8 cellular contexts compared by ENCODE assay signal in genomic region chr9:81690251-81690851, GRCh38. TPM values are rescaled to one million over a fixed set of nuclear protein-coding genes. Genes with fewer than 3 reads are reported as not detected.
DNase-seq lines count a peak whose midpoint lies in the region; ATAC-seq and TF ChIP-seq lines count a peak whose summit lies in the region.

No MANE protein-coding gene starts in this region.

- H3K27me3 Mint-ChIP-seq in activated CD8-positive, alpha-beta memory T cell treated with anti-CD3 and anti-CD28 coated beads, Interleukin-2, amount 10 ng/mL, durations not matched to agents 7 days and 5 days: peaks cover 20% of the 10 kb centered on the region
- peaks cover 0 to 20% of the 10 kb centered on the region in 2 donors for H3K27me3 Mint-ChIP-seq in T-cell

- no peak for TF ChIP-seq POLR2A in ovary (IDR thresholded peaks at IDR 0.05)

- POLR2A ChIA-PET in T-cell (lab: Charles Lee): interaction anchor here in 1 of 2 donors (0.8 kb wide), 1 partner anchor 168 kb away, joined by 3 read pairs; no protein-coding TSS in a partner anchor

- CTCF ChIA-PET in activated CD8-positive, alpha-beta memory T cell treated with anti-CD3 and anti-CD28 coated beads, Interleukin-2, amount 10 ng/mL, durations not matched to agents 7 days and 5 days (lab: Charles Lee): no interaction called here
- CTCF ChIA-PET in T-cell (lab: Charles Lee): no interaction called here

- ATAC-seq in activated CD8-positive, alpha-beta memory T cell treated with anti-CD3 and anti-CD28 coated beads, Interleukin-2, amount 10 ng/mL, durations not matched to agents 7 days and 5 days: no peak
- ATAC-seq in T-cell (replicated peaks in 1 of 4) (peak in 1 of 4 experiments; percentile 25), HG03095 (IDR thresholded peaks at IDR 0.05; ENCODE audit: unreplicated experiment) (no peak), HG02798 (IDR thresholded peaks at IDR 0.05; ENCODE audit: poor library complexity, unreplicated experiment) (no peak), GM18502 (IDR thresholded peaks at IDR 0.05; ENCODE audit: poor library complexity, unreplicated experiment) (no peak)

- H3K4me3 ChIP-seq in fibroblast of mammary gland (ENCODE audit: control insufficient read depth, low read depth, low read length) (peak overlapping the region; percentile 60), ovary (peak overlapping the region; percentile 44)

- H3K27ac Mint-ChIP-seq in activated CD8-positive, alpha-beta memory T cell treated with anti-CD3 and anti-CD28 coated beads, Interleukin-2, amount 10 ng/mL, durations not matched to agents 7 days and 5 days: peak overlapping the region; percentile 70
- H3K27ac Mint-ChIP-seq in T-cell: no peak overlapping the region

- H3K9me3 ChIP-seq in ovary: no peaks in the 10 kb centered on the region

- no peak for TF ChIP-seq EP300 in ovary (IDR thresholded peaks at IDR 0.05)

- DNase-seq in activated CD8-positive, alpha-beta memory T cell treated with anti-CD3 and anti-CD28 coated beads, Interleukin-2, amount 10 ng/mL, durations not matched to agents 7 days and 5 days: no peak
- no peak for DNase-seq in activated CD8-positive, alpha-beta memory T cell treated with anti-CD3 and anti-CD28 coated beads for 24 hours
- DNase-seq in T-cell (peak in 1 of 34 experiments; percentile 0), fibroblast of mammary gland (ENCODE audit: low read depth) (peak; percentile 45), ovary (peak; percentile 30 to 64 (median 57))

- H3K36me3 ChIP-seq in ovary: no peaks in the 10 kb centered on the region

- TF ChIP-seq CTCF in fibroblast of mammary gland (conservative IDR thresholded peaks at IDR 0.05; ENCODE audit: control insufficient read depth, insufficient read depth, low read depth, low read length): no peak
- TF ChIP-seq CTCF in ovary (IDR thresholded peaks at IDR 0.05): no peak

- no peaks in the 10 kb centered on the region for H3K4me1 ChIP-seq in ovary (ENCODE audit: insufficient read depth)

- intact Hi-C loops in ovary (cut with DNase I): loop anchor here in 1 of 4 donors (5.0 kb wide), 1 partner anchor 152 kb away; no protein-coding TSS in a partner anchor

- H3K4me1 Mint-ChIP-seq in activated CD8-positive, alpha-beta memory T cell treated with anti-CD3 and anti-CD28 coated beads, Interleukin-2, amount 10 ng/mL, durations not matched to agents 7 days and 5 days: peaks cover 8% of the 10 kb centered on the region
- peaks cover 0 to 24% (median 18%) of the 10 kb centered on the region in 3 donors for H3K4me1 Mint-ChIP-seq in T-cell

- 3 to 4% (median 4%) methylated on average over 23 of the region's 23 CpGs for WGBS in ovary, 3 donors

- peak overlapping the region; percentile 2 to 83 for H3K27ac ChIP-seq in ovary

- no peaks in the 10 kb centered on the region for H3K9me3 Mint-ChIP-seq in activated CD8-positive, alpha-beta memory T cell treated with anti-CD3 and anti-CD28 coated beads, Interleukin-2, amount 10 ng/mL, durations not matched to agents 7 days and 5 days (ENCODE audit: low read depth)
- H3K9me3 Mint-ChIP-seq in T-cell: no peaks in the 10 kb centered on the region

- peaks cover 5% of the 10 kb centered on the region for H3K36me3 Mint-ChIP-seq in activated CD8-positive, alpha-beta memory T cell treated with anti-CD3 and anti-CD28 coated beads, Interleukin-2, amount 10 ng/mL, durations not matched to agents 7 days and 5 days
- no peaks in the 10 kb centered on the region for H3K36me3 Mint-ChIP-seq in T-cell

- H3K27me3 ChIP-seq in ovary: no peaks in the 10 kb centered on the region

- H3K4me3 Mint-ChIP-seq in activated CD8-positive, alpha-beta memory T cell treated with anti-CD3 and anti-CD28 coated beads, Interleukin-2, amount 10 ng/mL, durations not matched to agents 7 days and 5 days: peak overlapping the region; percentile 57
- peak overlapping the region; percentile 85 to 88 (median 87) for H3K4me3 Mint-ChIP-seq in T-cell

RNA-seq across cellular contexts. Expression of gene TLE1, which starts 1.0 kb away (rescaled TPM):
- under 1 TPM; 0.41 to 0.42 TPM for total RNA-seq in activated CD8-positive, alpha-beta memory T cell treated with anti-CD3 and anti-CD28 coated beads, Interleukin-2, amount 10 ng/mL, durations not matched to agents 7 days and 5 days
- total RNA-seq in T-cell (1 to 10 TPM; 1.3 to 3.5 (median 2.8) TPM), ovary (10 to 100 TPM; 25.8 to 58.1 (median 43.8) TPM)
- 10 to 100 TPM; 28.8 to 38.9 TPM for polyA plus RNA-seq in ovary

Comparison
In these comparisons a context has a peak if more than half of its experiments do, and no peak if none do; other contexts are left out.
1. DNase-seq: peak in fibroblast of mammary gland (single experiment) and ovary (5 of 5); none in activated CD8-positive, alpha-beta memory T cell treated with anti-CD3 and anti-CD28 coated beads, Interleukin-2, amount 10 ng/mL, durations not matched to agents 7 days and 5 days (single experiment) and activated CD8-positive, alpha-beta memory T cell treated with anti-CD3 and anti-CD28 coated beads for 24 hours (single experiment).
2. RNA of gene TLE1, which starts 1.0 kb away (total RNA-seq): 25.8 to 58.1 TPM in ovary; 1.3 to 3.5 TPM in T-cell and 0.41 to 0.42 TPM in activated CD8-positive, alpha-beta memory T cell treated with anti-CD3 and anti-CD28 coated beads, Interleukin-2, amount 10 ng/mL, durations not matched to agents 7 days and 5 days; every median in the first group is over 4 times any median in the second.